In the genomic region with DNA sequence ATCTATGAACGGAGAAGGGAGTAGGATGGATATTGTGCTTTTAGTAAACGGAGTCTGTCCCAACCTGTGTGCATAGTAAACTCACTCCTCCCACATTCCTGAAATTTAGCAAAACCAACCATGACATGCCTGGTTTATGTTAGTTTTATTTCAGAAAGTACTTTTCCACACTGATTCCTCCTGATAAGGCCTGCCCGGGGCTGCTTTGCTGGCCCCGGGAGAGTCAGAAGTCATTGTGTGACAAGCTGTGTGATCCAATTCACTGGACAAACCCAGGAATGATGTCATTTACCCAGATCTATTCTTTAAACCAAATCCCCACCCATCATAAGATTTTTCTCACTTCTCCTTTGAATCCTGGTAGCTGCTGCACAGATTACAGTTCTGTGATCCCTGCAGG, we compare ENCODE assay signal across 11 cellular contexts.
DNase-seq lines count a peak whose midpoint lies in the region; ATAC-seq and TF ChIP-seq lines count a peak whose summit lies in the region.
"Had no signal": no experiment of that assay in that cellular context is flagged by ENCODE, and none has a peak within 500 bp of the region (broad histone marks: within the 10 kb centered on the region; RNA-seq: fewer than 3 reads in every experiment).

No MANE protein-coding gene starts in this region.

- H3K27ac ChIP-seq in left lung (peak overlapping the region; percentile 28 to 39), thoracic aorta (peak overlapping the region; percentile 14 to 21), adrenal gland (peak overlapping the region in 1 of 5 donors; percentile 42)

- H3K9me3 ChIP-seq in left lung (no peaks in the 10 kb centered on the region), thoracic aorta (no peaks in the 10 kb centered on the region), adrenal gland (replicated peaks in 1 of 3) (no peaks in the 10 kb centered on the region)

- TF ChIP-seq POLR2A in adrenal gland (IDR thresholded peaks at IDR 0.05) = no peak

- peaks cover 17 to 26% of the 10 kb centered on the region in 2 donors for H3K4me1 ChIP-seq in left lung
- peaks cover 41 to 50% of the 10 kb centered on the region in 2 donors for H3K4me1 ChIP-seq in thoracic aorta (ENCODE audit: control insufficient read depth in 1 of 2, low read depth in 2 of 2)
- H3K4me1 ChIP-seq in adrenal gland (replicated peaks in 1 of 2) = peaks cover 0 to 12% of the 10 kb centered on the region in 2 donors

- H3K27me3 Mint-ChIP-seq in endothelial cell (ENCODE audit: unreplicated experiment) = peaks cover 7% of the 10 kb centered on the region

- peaks cover 14% of the 10 kb centered on the region for H3K36me3 Mint-ChIP-seq in endothelial cell (ENCODE audit: low read depth, unreplicated experiment)
- H3K36me3 Mint-ChIP-seq: activated CD4-positive, alpha-beta memory T cell treated with anti-CD3 and anti-CD28 coated beads for 36 hours had no signal

- H3K36me3 ChIP-seq in left lung (no peaks in the 10 kb centered on the region), thoracic aorta (no peaks in the 10 kb centered on the region), adrenal gland (replicated peaks in 1 of 2) (no peaks in the 10 kb centered on the region)

- ATAC-seq in left lung (no peak), thoracic aorta (ENCODE audit: insufficient number of reproducible peaks, low FRiP score, low read depth) (peak; percentile 30), HG03175 (IDR thresholded peaks at IDR 0.05; ENCODE audit: unreplicated experiment) (no peak)

- intact Hi-C loops in left lung (cut with DNase I) (no loop called here), adrenal gland (cut with DNase I) (no loop called here)

- H3K4me3 ChIP-seq in left lung (no peak overlapping the region), thoracic aorta (peak overlapping the region; percentile 26), adrenal gland (no peak overlapping the region)

- peak overlapping the region; percentile 38 for H3K27ac Mint-ChIP-seq in endothelial cell (ENCODE audit: unreplicated experiment)
- H3K27ac Mint-ChIP-seq: activated CD4-positive, alpha-beta memory T cell treated with anti-CD3 and anti-CD28 coated beads for 36 hours had no signal

- WGBS in adrenal gland, 4 donors = 51 to 60% (median 55%) methylated on average over 4 of the region's 4 CpGs

- peak; percentile 85 for DNase-seq in M059J (ENCODE audit: low read depth)
- no peak for DNase-seq in endothelial cell (ENCODE audit: low spot score)
- no peak for DNase-seq in left lung
- DNase-seq in thoracic aorta (ENCODE audit: low spot score) = no peak
- no peak for DNase-seq in DMS 273 treated with DMSO at 0.1 percent for 48 hours (lab: John Stamatoyannopoulos, UW)
- no peak for DNase-seq in GM19240 (ENCODE audit: insufficient read length, low spot score)
- no peak for DNase-seq in adrenal gland
- DNase-seq: activated CD4-positive, alpha-beta memory T cell treated with anti-CD3 and anti-CD28 coated beads for 36 hours; anterior cingulate cortex; stimulated activated CD4-positive, alpha-beta T cell treated with anti-CD3 and anti-CD28 coated beads, Interleukin-1b, Interleukin-23, amount 100 ng/mL, for 48 hours had no signal

- no peak overlapping the region for H3K4me3 Mint-ChIP-seq in endothelial cell (ENCODE audit: unreplicated experiment)
- H3K4me3 Mint-ChIP-seq: activated CD4-positive, alpha-beta memory T cell treated with anti-CD3 and anti-CD28 coated beads for 36 hours had no signal

- H3K4me1 Mint-ChIP-seq in endothelial cell (ENCODE audit: unreplicated experiment) = peaks cover 82% of the 10 kb centered on the region

- H3K27me3 ChIP-seq in left lung (no peaks in the 10 kb centered on the region), thoracic aorta (replicated peaks; ENCODE audit: insufficient read depth) (no peaks in the 10 kb centered on the region), adrenal gland (no peaks in the 10 kb centered on the region)

- no peaks in the 10 kb centered on the region for H3K9me3 Mint-ChIP-seq in endothelial cell (ENCODE audit: unreplicated experiment)
- H3K9me3 Mint-ChIP-seq: activated CD4-positive, alpha-beta memory T cell treated with anti-CD3 and anti-CD28 coated beads for 36 hours had no signal

- TF ChIP-seq CTCF in endothelial cell (IDR thresholded peaks at IDR 0.05; ENCODE audit: unreplicated experiment) = no peak
- no peak for TF ChIP-seq CTCF in left lung (IDR thresholded peaks at IDR 0.05)
- no peak for TF ChIP-seq CTCF in thoracic aorta (IDR thresholded peaks at IDR 0.05)
- no peak for TF ChIP-seq CTCF in adrenal gland (IDR thresholded peaks at IDR 0.05)
